ENCODE assay signal across 8 cellular contexts in the genomic region with DNA sequence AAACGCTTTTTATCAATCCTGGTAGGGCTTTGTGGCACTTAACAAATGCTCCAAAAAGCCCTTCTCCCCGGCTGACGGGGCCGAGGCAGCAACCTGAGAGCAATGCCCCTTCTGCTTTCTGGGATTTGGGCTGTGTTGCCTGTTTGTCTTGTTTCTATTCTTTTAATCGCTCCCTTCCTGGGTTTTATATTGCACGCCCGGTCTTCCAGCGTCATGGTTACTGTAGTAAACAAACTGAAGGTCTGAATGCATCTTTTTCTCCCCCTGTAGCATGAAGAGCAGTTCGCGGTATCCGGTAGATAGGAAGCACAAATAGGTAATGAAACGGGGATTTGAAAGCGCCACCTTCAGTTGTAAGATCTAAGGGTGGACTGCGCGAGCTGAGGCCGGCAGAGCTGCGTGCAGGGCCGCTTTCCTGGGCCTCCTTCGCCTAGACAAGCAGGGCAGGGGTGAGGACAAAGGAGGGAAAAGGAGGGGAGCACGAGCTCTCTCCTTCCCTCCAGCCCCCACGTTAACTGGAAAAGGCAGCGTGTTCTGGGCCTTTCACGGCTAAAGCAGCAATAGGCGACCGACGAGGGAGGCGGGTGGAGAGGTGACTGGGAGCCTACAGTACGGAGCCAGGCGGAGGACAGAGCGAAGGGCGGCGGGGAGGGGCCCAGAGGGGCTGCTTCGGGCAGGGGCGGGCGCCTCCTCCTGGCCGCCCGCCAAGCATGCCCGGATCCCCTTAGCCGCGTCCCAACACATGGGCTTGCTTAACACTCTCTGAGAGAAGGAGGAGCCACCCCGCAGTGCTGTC. TPM values are rescaled to one million over a fixed set of nuclear protein-coding genes. Genes with fewer than 3 reads are reported as not detected.
DNase-seq lines count a peak whose midpoint lies in the region; ATAC-seq lines count a peak whose summit lies in the region.

No MANE protein-coding gene starts in this region.

- peak overlapping the region; percentile 55 for H3K4me3 Mint-ChIP-seq in T-helper 1 cell treated with Interleukin-12 subunit alpha and Interleukin-12 subunit beta and Interleukin-4 antibody, amounts not matched to agents 30 μg/mL and 1 μg/mL, for 36 hours
- peak overlapping the region; percentile 72 to 79 for H3K4me3 Mint-ChIP-seq in effector memory CD8-positive, alpha-beta T cell

- H3K27me3 Mint-ChIP-seq in T-helper 1 cell treated with Interleukin-12 subunit alpha and Interleukin-12 subunit beta and Interleukin-4 antibody, amounts not matched to agents 30 μg/mL and 1 μg/mL, for 36 hours (ENCODE audit: low read depth): peaks cover 20% of the 10 kb centered on the region
- H3K27me3 Mint-ChIP-seq in effector memory CD8-positive, alpha-beta T cell: peaks cover 59 to 92% of the 10 kb centered on the region in 2 donors

- peak overlapping the region; percentile 58 for H3K4me3 ChIP-seq in HUES6 (ENCODE audit: low read depth, low read length)

- no peaks in the 10 kb centered on the region for H3K36me3 Mint-ChIP-seq in T-helper 1 cell treated with Interleukin-12 subunit alpha and Interleukin-12 subunit beta and Interleukin-4 antibody, amounts not matched to agents 30 μg/mL and 1 μg/mL, for 36 hours (ENCODE audit: low read depth)
- H3K36me3 Mint-ChIP-seq in effector memory CD8-positive, alpha-beta T cell (ENCODE audit: insufficient read depth): no peaks in the 10 kb centered on the region

- peak; percentile 83 for ATAC-seq in GM19463 (IDR thresholded peaks at IDR 0.05; ENCODE audit: unreplicated experiment)
- no peak for ATAC-seq in effector memory CD8-positive, alpha-beta T cell (replicated peaks)

- H3K36me3 ChIP-seq in HUES6 (ENCODE audit: control insufficient read depth, insufficient read depth, low read length): no peaks in the 10 kb centered on the region

- peaks cover 49% of the 10 kb centered on the region for H3K4me1 ChIP-seq in HUES6 (ENCODE audit: control insufficient read depth, insufficient read depth, low read length)

- DNase-seq in DMS153 (lab: John Stamatoyannopoulos, UW): peak; percentile 36
- no peak for DNase-seq in effector memory CD8-positive, alpha-beta T cell
- peak; percentile 83 for DNase-seq in lung microvascular endothelial cell (ENCODE audit: low read depth in 2 of 2)
- DNase-seq in stimulated activated CD8-positive, alpha-beta memory T cell treated with anti-CD3 and anti-CD28 coated beads, Interleukin-4, amount 100 ng/mL, for 24 hours (ENCODE audit: low read depth): peak; percentile 4
- DNase-seq in NCI-H1105 treated with DMSO at 0.1 percent for 48 hours (lab: John Stamatoyannopoulos, UW): no peak

- no peaks in the 10 kb centered on the region for H3K9me3 Mint-ChIP-seq in T-helper 1 cell treated with Interleukin-12 subunit alpha and Interleukin-12 subunit beta and Interleukin-4 antibody, amounts not matched to agents 30 μg/mL and 1 μg/mL, for 36 hours
- no peaks in the 10 kb centered on the region for H3K9me3 Mint-ChIP-seq in effector memory CD8-positive, alpha-beta T cell

- no peaks in the 10 kb centered on the region for H3K27me3 ChIP-seq in HUES6 (ENCODE audit: control insufficient read depth, insufficient read depth, low read length)

- H3K9me3 ChIP-seq in HUES6 (ENCODE audit: control insufficient read depth, insufficient read depth, low read depth, low read length): no peaks in the 10 kb centered on the region

- H3K27ac ChIP-seq in HUES6 (ENCODE audit: low read depth, low read length): peak overlapping the region; percentile 35

- H3K27ac Mint-ChIP-seq in T-helper 1 cell treated with Interleukin-12 subunit alpha and Interleukin-12 subunit beta and Interleukin-4 antibody, amounts not matched to agents 30 μg/mL and 1 μg/mL, for 36 hours: no peak overlapping the region
- H3K27ac Mint-ChIP-seq in effector memory CD8-positive, alpha-beta T cell: no peak overlapping the region

- peak overlapping the region; percentile 67 for H3K9ac ChIP-seq in HUES6 (ENCODE audit: low read length)

- peaks cover 7% of the 10 kb centered on the region for H3K4me1 Mint-ChIP-seq in T-helper 1 cell treated with Interleukin-12 subunit alpha and Interleukin-12 subunit beta and Interleukin-4 antibody, amounts not matched to agents 30 μg/mL and 1 μg/mL, for 36 hours (ENCODE audit: low read depth)
- peaks cover 10 to 12% of the 10 kb centered on the region in 2 donors for H3K4me1 Mint-ChIP-seq in effector memory CD8-positive, alpha-beta T cell (ENCODE audit: low read depth in 2 of 2)

RNA-seq across cellular contexts. Expression of gene ZNF366, which starts 49.3 kb away (rescaled TPM):
- 0.40 and 1.3 TPM in 2 replicates for total RNA-seq in lung microvascular endothelial cell

Comparison
In these comparisons a context has a peak if more than half of its experiments do, and no peak if none do; other contexts are left out.
1. DNase-seq: peak in DMS153 (single experiment), lung microvascular endothelial cell (2 of 2) and stimulated activated CD8-positive, alpha-beta memory T cell treated with anti-CD3 and anti-CD28 coated beads, Interleukin-4, amount 100 ng/mL, for 24 hours (single experiment); none in effector memory CD8-positive, alpha-beta T cell (0 of 3) and NCI-H1105 treated with DMSO at 0.1 percent for 48 hours (single experiment).